1 cellular context compared by ENCODE assay signal in the genomic region with DNA sequence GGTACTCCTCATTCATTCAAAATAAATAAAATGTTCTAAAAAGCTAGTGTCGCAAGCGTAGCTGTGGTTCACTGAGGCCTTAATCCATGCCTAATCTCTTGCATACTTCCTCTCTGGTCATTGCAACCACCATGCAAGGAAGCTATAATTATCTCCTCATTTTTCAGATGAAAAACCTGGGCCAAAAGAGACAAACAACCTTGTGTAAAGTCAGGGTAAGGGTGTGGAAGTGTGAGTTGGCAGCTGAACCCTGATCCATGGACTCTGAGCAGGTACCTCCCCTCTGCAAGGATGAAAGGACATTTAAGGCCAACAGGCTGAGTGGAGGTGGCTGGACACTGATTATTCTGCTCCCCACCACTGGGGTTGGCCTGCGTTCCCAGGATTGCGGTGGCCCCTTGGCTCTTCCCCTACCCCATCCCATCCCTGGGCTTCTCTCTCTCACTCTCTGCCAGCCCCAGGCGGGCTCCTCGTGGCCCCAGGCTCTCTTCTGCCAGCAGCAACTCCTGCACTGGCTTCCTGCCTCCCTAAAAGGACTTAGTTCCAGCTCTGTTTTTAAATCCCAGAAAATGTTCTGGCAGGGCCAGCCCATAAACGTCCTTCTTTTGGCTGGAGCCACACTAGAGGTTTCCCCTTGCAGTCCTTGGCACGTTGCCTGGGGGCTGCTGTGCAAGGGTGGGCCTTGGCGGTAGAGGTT.
TF ChIP-seq lines count a peak whose summit lies in the region.

No MANE protein-coding gene starts in this region.

TF ChIP-seq in HepG2, 621 proteins besides CTCF, POLR2A, EP300 and RAD21 (continues in another document):
- TF ChIP-seq, protein P1, sequence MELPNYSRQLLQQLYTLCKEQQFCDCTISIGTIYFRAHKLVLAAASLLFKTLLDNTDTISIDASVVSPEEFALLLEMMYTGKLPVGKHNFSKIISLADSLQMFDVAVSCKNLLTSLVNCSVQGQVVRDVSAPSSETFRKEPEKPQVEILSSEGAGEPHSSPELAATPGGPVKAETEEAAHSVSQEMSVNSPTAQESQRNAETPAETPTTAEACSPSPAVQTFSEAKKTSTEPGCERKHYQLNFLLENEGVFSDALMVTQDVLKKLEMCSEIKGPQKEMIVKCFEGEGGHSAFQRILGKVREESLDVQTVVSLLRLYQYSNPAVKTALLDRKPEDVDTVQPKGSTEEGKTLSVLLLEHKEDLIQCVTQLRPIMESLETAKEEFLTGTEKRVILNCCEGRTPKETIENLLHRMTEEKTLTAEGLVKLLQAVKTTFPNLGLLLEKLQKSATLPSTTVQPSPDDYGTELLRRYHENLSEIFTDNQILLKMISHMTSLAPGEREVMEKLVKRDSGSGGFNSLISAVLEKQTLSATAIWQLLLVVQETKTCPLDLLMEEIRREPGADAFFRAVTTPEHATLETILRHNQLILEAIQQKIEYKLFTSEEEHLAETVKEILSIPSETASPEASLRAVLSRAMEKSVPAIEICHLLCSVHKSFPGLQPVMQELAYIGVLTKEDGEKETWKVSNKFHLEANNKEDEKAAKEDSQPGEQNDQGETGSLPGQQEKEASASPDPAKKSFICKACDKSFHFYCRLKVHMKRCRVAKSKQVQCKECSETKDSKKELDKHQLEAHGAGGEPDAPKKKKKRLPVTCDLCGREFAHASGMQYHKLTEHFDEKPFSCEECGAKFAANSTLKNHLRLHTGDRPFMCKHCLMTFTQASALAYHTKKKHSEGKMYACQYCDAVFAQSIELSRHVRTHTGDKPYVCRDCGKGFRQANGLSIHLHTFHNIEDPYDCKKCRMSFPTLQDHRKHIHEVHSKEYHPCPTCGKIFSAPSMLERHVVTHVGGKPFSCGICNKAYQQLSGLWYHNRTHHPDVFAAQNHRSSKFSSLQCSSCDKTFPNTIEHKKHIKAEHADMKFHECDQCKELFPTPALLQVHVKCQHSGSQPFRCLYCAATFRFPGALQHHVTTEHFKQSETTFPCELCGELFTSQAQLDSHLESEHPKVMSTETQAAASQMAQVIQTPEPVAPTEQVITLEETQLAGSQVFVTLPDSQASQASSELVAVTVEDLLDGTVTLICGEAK (IDR thresholded peaks at IDR 0.05): no peak
- TF ChIP-seq, protein P1 (CRISPR knock-in tag; IDR thresholded peaks at IDR 0.05): no peak
- TF ChIP-seq ZNF326 (CRISPR knock-in tag; IDR thresholded peaks at IDR 0.05; ENCODE audit: borderline replicate concordance): no peak
- TF ChIP-seq CCDC6 (CRISPR knock-in tag; IDR thresholded peaks at IDR 0.05): no peak
- no peak for TF ChIP-seq HOXD1 (CRISPR knock-in tag; IDR thresholded peaks at IDR 0.05)
- no peak for TF ChIP-seq ZSCAN29 (CRISPR knock-in tag; conservative IDR thresholded peaks at IDR 0.05)
- TF ChIP-seq MIER3 (CRISPR knock-in tag; IDR thresholded peaks at IDR 0.05; ENCODE audit: borderline replicate concordance): no peak
- TF ChIP-seq, protein P2, sequence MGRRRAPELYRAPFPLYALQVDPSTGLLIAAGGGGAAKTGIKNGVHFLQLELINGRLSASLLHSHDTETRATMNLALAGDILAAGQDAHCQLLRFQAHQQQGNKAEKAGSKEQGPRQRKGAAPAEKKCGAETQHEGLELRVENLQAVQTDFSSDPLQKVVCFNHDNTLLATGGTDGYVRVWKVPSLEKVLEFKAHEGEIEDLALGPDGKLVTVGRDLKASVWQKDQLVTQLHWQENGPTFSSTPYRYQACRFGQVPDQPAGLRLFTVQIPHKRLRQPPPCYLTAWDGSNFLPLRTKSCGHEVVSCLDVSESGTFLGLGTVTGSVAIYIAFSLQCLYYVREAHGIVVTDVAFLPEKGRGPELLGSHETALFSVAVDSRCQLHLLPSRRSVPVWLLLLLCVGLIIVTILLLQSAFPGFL (CRISPR knock-in tag; IDR thresholded peaks at IDR 0.05): no peak
- TF ChIP-seq NFE2L2 (IDR thresholded peaks at IDR 0.05; ENCODE audit: low read length): no peak
- no peak for TF ChIP-seq ZNF292 (CRISPR knock-in tag; IDR thresholded peaks at IDR 0.05; ENCODE audit: borderline replicate concordance, low read depth)
- TF ChIP-seq ZNF883 (CRISPR knock-in tag; IDR thresholded peaks at IDR 0.05; ENCODE audit: not compliant biosample characterization): no peak
- no peak for TF ChIP-seq ETV6 (CRISPR knock-in tag; conservative IDR thresholded peaks at IDR 0.05)
- TF ChIP-seq ZNF331 (CRISPR knock-in tag; IDR thresholded peaks at IDR 0.05): no peak
- TF ChIP-seq RFX5 (IDR thresholded peaks at IDR 0.05; ENCODE audit: low read depth, low read length): no peak
- no peak for TF ChIP-seq ZBTB21 (CRISPR knock-in tag; IDR thresholded peaks at IDR 0.05)
- TF ChIP-seq, protein P3, sequence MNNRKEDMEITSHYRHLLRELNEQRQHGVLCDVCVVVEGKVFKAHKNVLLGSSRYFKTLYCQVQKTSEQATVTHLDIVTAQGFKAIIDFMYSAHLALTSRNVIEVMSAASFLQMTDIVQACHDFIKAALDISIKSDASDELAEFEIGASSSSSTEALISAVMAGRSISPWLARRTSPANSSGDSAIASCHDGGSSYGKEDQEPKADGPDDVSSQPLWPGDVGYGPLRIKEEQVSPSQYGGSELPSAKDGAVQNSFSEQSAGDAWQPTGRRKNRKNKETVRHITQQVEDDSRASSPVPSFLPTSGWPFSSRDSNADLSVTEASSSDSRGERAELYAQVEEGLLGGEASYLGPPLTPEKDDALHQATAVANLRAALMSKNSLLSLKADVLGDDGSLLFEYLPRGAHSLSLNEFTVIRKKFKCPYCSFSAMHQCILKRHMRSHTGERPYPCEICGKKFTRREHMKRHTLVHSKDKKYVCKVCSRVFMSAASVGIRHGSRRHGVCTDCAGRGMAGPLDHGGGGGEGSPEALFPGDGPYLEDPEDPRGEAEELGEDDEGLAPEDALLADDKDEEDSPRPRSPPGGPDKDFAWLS (CRISPR knock-in tag; IDR thresholded peaks at IDR 0.05; ENCODE audit: borderline replicate concordance): no peak
- TF ChIP-seq SRF (IDR thresholded peaks at IDR 0.05; ENCODE audit: low read depth, low read length): no peak
- TF ChIP-seq, protein P4, sequence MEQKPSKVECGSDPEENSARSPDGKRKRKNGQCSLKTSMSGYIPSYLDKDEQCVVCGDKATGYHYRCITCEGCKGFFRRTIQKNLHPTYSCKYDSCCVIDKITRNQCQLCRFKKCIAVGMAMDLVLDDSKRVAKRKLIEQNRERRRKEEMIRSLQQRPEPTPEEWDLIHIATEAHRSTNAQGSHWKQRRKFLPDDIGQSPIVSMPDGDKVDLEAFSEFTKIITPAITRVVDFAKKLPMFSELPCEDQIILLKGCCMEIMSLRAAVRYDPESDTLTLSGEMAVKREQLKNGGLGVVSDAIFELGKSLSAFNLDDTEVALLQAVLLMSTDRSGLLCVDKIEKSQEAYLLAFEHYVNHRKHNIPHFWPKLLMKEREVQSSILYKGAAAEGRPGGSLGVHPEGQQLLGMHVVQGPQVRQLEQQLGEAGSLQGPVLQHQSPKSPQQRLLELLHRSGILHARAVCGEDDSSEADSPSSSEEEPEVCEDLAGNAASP (CRISPR knock-in tag; IDR thresholded peaks at IDR 0.05; ENCODE audit: borderline replicate concordance): peak; percentile 97; the same call in 1 of the 2 replicates
- TF ChIP-seq KDM5B (CRISPR knock-in tag; IDR thresholded peaks at IDR 0.05; ENCODE audit: borderline replicate concordance): no peak
- TF ChIP-seq MEIS2 (CRISPR knock-in tag; IDR thresholded peaks at IDR 0.05): no peak
- no peak for TF ChIP-seq RAD51 (IDR thresholded peaks at IDR 0.05; ENCODE audit: borderline replicate concordance)
- TF ChIP-seq GATAD1 (CRISPR knock-in tag; IDR thresholded peaks at IDR 0.05): no peak
- no peak for TF ChIP-seq WIZ (CRISPR knock-in tag; IDR thresholded peaks at IDR 0.05)
- TF ChIP-seq, protein P5, sequence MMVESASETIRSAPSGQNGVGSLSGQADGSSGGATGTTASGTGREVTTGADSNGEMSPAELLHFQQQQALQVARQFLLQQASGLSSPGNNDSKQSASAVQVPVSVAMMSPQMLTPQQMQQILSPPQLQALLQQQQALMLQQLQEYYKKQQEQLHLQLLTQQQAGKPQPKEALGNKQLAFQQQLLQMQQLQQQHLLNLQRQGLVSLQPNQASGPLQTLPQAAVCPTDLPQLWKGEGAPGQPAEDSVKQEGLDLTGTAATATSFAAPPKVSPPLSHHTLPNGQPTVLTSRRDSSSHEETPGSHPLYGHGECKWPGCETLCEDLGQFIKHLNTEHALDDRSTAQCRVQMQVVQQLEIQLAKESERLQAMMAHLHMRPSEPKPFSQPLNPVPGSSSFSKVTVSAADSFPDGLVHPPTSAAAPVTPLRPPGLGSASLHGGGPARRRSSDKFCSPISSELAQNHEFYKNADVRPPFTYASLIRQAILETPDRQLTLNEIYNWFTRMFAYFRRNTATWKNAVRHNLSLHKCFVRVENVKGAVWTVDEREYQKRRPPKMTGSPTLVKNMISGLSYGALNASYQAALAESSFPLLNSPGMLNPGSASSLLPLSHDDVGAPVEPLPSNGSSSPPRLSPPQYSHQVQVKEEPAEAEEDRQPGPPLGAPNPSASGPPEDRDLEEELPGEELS (CRISPR knock-in tag; IDR thresholded peaks at IDR 0.05): 0 out of 2 replicates have a peak, but pooled peaks have one; percentile 22
- no peak for TF ChIP-seq ZSCAN20 (CRISPR knock-in tag; IDR thresholded peaks at IDR 0.05; ENCODE audit: borderline replicate concordance)
- TF ChIP-seq, protein P6, sequence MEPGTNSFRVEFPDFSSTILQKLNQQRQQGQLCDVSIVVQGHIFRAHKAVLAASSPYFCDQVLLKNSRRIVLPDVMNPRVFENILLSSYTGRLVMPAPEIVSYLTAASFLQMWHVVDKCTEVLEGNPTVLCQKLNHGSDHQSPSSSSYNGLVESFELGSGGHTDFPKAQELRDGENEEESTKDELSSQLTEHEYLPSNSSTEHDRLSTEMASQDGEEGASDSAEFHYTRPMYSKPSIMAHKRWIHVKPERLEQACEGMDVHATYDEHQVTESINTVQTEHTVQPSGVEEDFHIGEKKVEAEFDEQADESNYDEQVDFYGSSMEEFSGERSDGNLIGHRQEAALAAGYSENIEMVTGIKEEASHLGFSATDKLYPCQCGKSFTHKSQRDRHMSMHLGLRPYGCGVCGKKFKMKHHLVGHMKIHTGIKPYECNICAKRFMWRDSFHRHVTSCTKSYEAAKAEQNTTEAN (CRISPR knock-in tag; conservative IDR thresholded peaks at IDR 0.05): peak; percentile 81
- no peak for TF ChIP-seq BCL6 (CRISPR knock-in tag; IDR thresholded peaks at IDR 0.05)
- TF ChIP-seq PAWR (CRISPR knock-in tag; IDR thresholded peaks at IDR 0.05; ENCODE audit: borderline replicate concordance): no peak
- TF ChIP-seq, protein P7, sequence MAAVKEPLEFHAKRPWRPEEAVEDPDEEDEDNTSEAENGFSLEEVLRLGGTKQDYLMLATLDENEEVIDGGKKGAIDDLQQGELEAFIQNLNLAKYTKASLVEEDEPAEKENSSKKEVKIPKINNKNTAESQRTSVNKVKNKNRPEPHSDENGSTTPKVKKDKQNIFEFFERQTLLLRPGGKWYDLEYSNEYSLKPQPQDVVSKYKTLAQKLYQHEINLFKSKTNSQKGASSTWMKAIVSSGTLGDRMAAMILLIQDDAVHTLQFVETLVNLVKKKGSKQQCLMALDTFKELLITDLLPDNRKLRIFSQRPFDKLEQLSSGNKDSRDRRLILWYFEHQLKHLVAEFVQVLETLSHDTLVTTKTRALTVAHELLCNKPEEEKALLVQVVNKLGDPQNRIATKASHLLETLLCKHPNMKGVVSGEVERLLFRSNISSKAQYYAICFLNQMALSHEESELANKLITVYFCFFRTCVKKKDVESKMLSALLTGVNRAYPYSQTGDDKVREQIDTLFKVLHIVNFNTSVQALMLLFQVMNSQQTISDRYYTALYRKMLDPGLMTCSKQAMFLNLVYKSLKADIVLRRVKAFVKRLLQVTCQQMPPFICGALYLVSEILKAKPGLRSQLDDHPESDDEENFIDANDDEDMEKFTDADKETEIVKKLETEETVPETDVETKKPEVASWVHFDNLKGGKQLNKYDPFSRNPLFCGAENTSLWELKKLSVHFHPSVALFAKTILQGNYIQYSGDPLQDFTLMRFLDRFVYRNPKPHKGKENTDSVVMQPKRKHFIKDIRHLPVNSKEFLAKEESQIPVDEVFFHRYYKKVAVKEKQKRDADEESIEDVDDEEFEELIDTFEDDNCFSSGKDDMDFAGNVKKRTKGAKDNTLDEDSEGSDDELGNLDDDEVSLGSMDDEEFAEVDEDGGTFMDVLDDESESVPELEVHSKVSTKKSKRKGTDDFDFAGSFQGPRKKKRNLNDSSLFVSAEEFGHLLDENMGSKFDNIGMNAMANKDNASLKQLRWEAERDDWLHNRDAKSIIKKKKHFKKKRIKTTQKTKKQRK (IDR thresholded peaks at IDR 0.05; ENCODE audit: low read length): no peak
- TF ChIP-seq NFATC3 (CRISPR knock-in tag; IDR thresholded peaks at IDR 0.05): no peak
- no peak for TF ChIP-seq HHEX (CRISPR knock-in tag; IDR thresholded peaks at IDR 0.05)
- no peak for TF ChIP-seq ZFP36L1 (CRISPR knock-in tag; IDR thresholded peaks at IDR 0.05)
- no peak for TF ChIP-seq NKX3-1 (CRISPR knock-in tag; IDR thresholded peaks at IDR 0.05)
- TF ChIP-seq, protein P8, sequence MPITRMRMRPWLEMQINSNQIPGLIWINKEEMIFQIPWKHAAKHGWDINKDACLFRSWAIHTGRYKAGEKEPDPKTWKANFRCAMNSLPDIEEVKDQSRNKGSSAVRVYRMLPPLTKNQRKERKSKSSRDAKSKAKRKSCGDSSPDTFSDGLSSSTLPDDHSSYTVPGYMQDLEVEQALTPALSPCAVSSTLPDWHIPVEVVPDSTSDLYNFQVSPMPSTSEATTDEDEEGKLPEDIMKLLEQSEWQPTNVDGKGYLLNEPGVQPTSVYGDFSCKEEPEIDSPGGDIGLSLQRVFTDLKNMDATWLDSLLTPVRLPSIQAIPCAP (CRISPR knock-in tag; IDR thresholded peaks at IDR 0.05; ENCODE audit: low read depth): no peak
